In genomic region chr5:172870807-172871431, GRCh38 we compare ENCODE assay signal across 11 cellular contexts. TPM values are rescaled to one million over a fixed set of nuclear protein-coding genes. Genes with fewer than 3 reads are reported as not detected.
DNase-seq lines count a peak whose midpoint lies in the region; ATAC-seq, FAIRE-seq and TF ChIP-seq lines count a peak whose summit lies in the region.
"Had no signal": no experiment of that assay in that cellular context is flagged by ENCODE, and none has a peak within 500 bp of the region (broad histone marks: within the 10 kb centered on the region; RNA-seq: fewer than 3 reads in every experiment).

No MANE protein-coding gene starts in this region.

- H3K9me3 ChIP-seq in BLaER1 (no peaks in the 10 kb centered on the region), keratinocyte (ENCODE audit: control insufficient read depth, low read depth, low read length) (no peaks in the 10 kb centered on the region)

- no peaks in the 10 kb centered on the region for H3K27me3 ChIP-seq in BLaER1
- H3K27me3 ChIP-seq in keratinocyte (ENCODE audit: control insufficient read depth, extremely low read depth, insufficient read depth, low read length) = no peaks in the 10 kb centered on the region
- H3K27me3 ChIP-seq in rectal smooth muscle tissue (ENCODE audit: control insufficient read depth, insufficient read depth, low read length) = no peaks in the 10 kb centered on the region

- H3K27ac ChIP-seq in BLaER1 (peak overlapping the region; percentile 89), adipose tissue (ENCODE audit: low read depth, low read length) (peak overlapping the region; percentile 44), keratinocyte (ENCODE audit: control insufficient read depth, insufficient read depth, low read length) (peak overlapping the region; percentile 93), rectal smooth muscle tissue (ENCODE audit: low read depth, low read length) (peak overlapping the region; percentile 95)
- H3K27ac ChIP-seq: VCaP had no signal

- no peak for ATAC-seq in GM21447 (IDR thresholded peaks at IDR 0.05; ENCODE audit: unreplicated experiment)
- ATAC-seq: activated naive CD4-positive, alpha-beta T cell treated with anti-CD3 and anti-CD28 coated beads, Interleukin-2, amount 50 U/mL, for 72 hours had no signal

- TF ChIP-seq CTCF in keratinocyte (optimal IDR thresholded peaks at IDR 0.05 in 1 of 3, IDR thresholded peaks at IDR 0.05 in 1 of 3, conservative IDR thresholded peaks at IDR 0.05 in 1 of 3; ENCODE audit: extremely low read depth in 1 of 3, insufficient read depth in 2 of 3, low read length in 3 of 3) = no peak

- H3K9me1 ChIP-seq in keratinocyte (ENCODE audit: control insufficient read depth, extremely low read depth, insufficient read depth, low read length) = no peaks in the 10 kb centered on the region

- dilution Hi-C loops in keratinocyte (cut with MboI; ENCODE audit: extremely low pct_ligation_motif_present, low sequenced_read_pairs) = no loop called here

- H3K36me3 ChIP-seq in BLaER1 (peaks cover 30% of the 10 kb centered on the region), keratinocyte (ENCODE audit: control insufficient read depth in 2 of 2, extremely low read depth in 1 of 2, insufficient read depth in 2 of 2, low read length in 2 of 2) (peaks cover 0 to 1% of the 10 kb centered on the region in 2 experiments), rectal smooth muscle tissue (ENCODE audit: control insufficient read depth, insufficient read depth, low read length) (no peaks in the 10 kb centered on the region)

- no peak overlapping the region for H2AFZ ChIP-seq in keratinocyte (ENCODE audit: control insufficient read depth, low read length)

- H3K9ac ChIP-seq in BLaER1 (peak overlapping the region; percentile 78), keratinocyte (ENCODE audit: control insufficient read depth, extremely low read depth, insufficient read depth, low read length) (peak overlapping the region; percentile 75), rectal smooth muscle tissue (ENCODE audit: low read length) (no peak overlapping the region)

- DNase-seq in keratinocyte (ENCODE audit: low read depth, low spot score) (peak; percentile 71), activated T-cell treated with anti-CD3 and anti-CD28 coated beads for 4 hours (no peak), NCI-H774 (lab: John Stamatoyannopoulos, UW) (no peak)
- DNase-seq in stimulated activated CD4-positive, alpha-beta T cell treated with anti-CD3 and anti-CD28 coated beads, Interleukin-2, amount 100 ng/mL, for 24 hours = no peak
- DNase-seq: NCI-H526 treated with DMSO at 0.1 percent for 48 hours had no signal

- peaks cover 100% of the 10 kb centered on the region for H4K20me1 ChIP-seq in BLaER1
- no peaks in the 10 kb centered on the region for H4K20me1 ChIP-seq in keratinocyte (ENCODE audit: control insufficient read depth, extremely low read depth, insufficient read depth, low read length)

- H3K4me3 ChIP-seq in BLaER1 (peak overlapping the region; percentile 38), keratinocyte (ENCODE audit: control insufficient read depth in 2 of 3, extremely low read depth in 1 of 3, insufficient read depth in 2 of 3, low read depth in 1 of 3, low read length in 3 of 3) (no peak overlapping the region), rectal smooth muscle tissue (ENCODE audit: low read length) (no peak overlapping the region)

- FAIRE-seq in keratinocyte (lab: Jason Lieb, UNC) = no peak

- peak overlapping the region; percentile 88 for H3K4me2 ChIP-seq in BLaER1
- H3K4me2 ChIP-seq in keratinocyte (ENCODE audit: control insufficient read depth, extremely low read depth, insufficient read depth, low read depth, low read length) = peak overlapping the region; percentile 60

- WGBS in adipose tissue, 3 donors = 48 to 72% (median 57%) methylated on average over 16 of the region's 16 CpGs

- H3K4me1 ChIP-seq in BLaER1 (peaks cover 100% of the 10 kb centered on the region), keratinocyte (ENCODE audit: control insufficient read depth, extremely low read depth, insufficient read depth, low read length) (peaks cover 53% of the 10 kb centered on the region), rectal smooth muscle tissue (ENCODE audit: control insufficient read depth, insufficient read depth, low read length) (peaks cover 65% of the 10 kb centered on the region)

- peaks cover 7% of the 10 kb centered on the region for H3K79me2 ChIP-seq in keratinocyte (ENCODE audit: control insufficient read depth, insufficient read depth, low read length)

RNA-seq across cellular contexts. Expression of gene ERGIC1, which starts 36.9 kb away (rescaled TPM):
- 100 to 1,000 TPM in 2 of 3 donors, 10 to 100 TPM in 1; 66.5 to 123 (median 119) TPM for polyA plus RNA-seq in adipose tissue
- polyA plus RNA-seq in keratinocyte = 89.5 to 105 TPM (median 93.4 TPM) in 3 replicates
- polyA plus RNA-seq in keratinocyte (2011; ENCODE audit: low read depth) = 25.2 TPM
- 92.4 and 115 TPM in 2 replicates for polyA plus RNA-seq in keratinocyte (2011; cell fraction: cytosol; rRNA removed)
- 48.2 and 60.3 TPM in 2 replicates for polyA plus RNA-seq in keratinocyte (2011; cell fraction: nucleus; rRNA removed)
- polyA plus RNA-seq in keratinocyte (2012; ENCODE audit: low replicate concordance) = 51.3 and 98.7 TPM in 2 replicates
- polyA minus RNA-seq in keratinocyte = 162 to 220 TPM (median 183 TPM) in 3 replicates
- 102 TPM for polyA minus RNA-seq in keratinocyte (2011; cell fraction: cytosol; rRNA and poly(A)+ RNA removed)
- 34.2 and 59.5 TPM in 2 replicates for polyA minus RNA-seq in keratinocyte (2011; cell fraction: nucleus; rRNA and poly(A)+ RNA removed)

Comparison
In these comparisons a context has a peak if more than half of its experiments do, and no peak if none do; other contexts are left out.
1. H3K27ac ChIP-seq: peak in every context shown above with its lines; median percentile 95 in rectal smooth muscle tissue; 93 in keratinocyte; 89 in BLaER1; 44 in adipose tissue.